15 cellular contexts compared by ENCODE assay signal in the genomic region with DNA sequence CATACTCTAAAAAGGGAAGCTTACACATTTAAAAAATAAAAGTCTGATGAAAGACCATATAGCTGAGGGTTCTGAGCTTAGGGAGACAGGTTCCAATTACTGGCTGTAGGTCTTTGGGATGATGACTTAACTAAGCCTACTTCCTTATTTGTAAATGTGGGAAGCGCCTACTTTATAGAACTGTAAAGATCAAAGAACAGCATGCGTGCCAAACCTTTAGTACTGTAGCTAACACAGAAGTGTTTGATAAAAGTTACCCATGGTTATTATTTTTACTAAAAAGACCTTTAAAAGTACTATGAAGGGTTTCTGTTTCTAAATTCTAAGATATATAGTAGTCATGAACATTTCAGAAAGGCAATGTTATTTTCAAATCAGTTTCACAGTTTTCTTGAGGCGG. TPM values are rescaled to one million over a fixed set of nuclear protein-coding genes. Genes with fewer than 3 reads are reported as not detected.
A peak's percentile ranks its signal among the peaks of the same experiment; 100 is the strongest.
DNase-seq lines count a peak whose midpoint lies in the region; ATAC-seq lines count a peak whose summit lies in the region.
"Had no signal": no experiment of that assay in that cellular context is flagged by ENCODE, and none has a peak within 500 bp of the region (broad histone marks: within the 10 kb centered on the region; RNA-seq: fewer than 3 reads in every experiment).

No MANE protein-coding gene starts in this region.

- H3K27ac ChIP-seq in mucosa of rectum (ENCODE audit: low read depth in 2 of 2, low read length in 2 of 2) (peak overlapping the region; percentile 34 to 65), SJCRH30 (no peak overlapping the region)

- H3K9me3 ChIP-seq in mucosa of rectum (ENCODE audit: control insufficient read depth in 2 of 2, low read length in 2 of 2) (no peaks in the 10 kb centered on the region), SJCRH30 (replicated peaks) (no peaks in the 10 kb centered on the region)
- H3K9me3 ChIP-seq: SK-N-SH had no signal

- H3K36me3 ChIP-seq in mucosa of rectum (ENCODE audit: control insufficient read depth in 2 of 2, insufficient read depth in 2 of 2, low read length in 2 of 2) (no peaks in the 10 kb centered on the region), SJCRH30 (no peaks in the 10 kb centered on the region)

- ATAC-seq in GM18867 (IDR thresholded peaks at IDR 0.05; ENCODE audit: unreplicated experiment) (no peak), GM19463 (IDR thresholded peaks at IDR 0.05; ENCODE audit: unreplicated experiment) (no peak), GM21367 (IDR thresholded peaks at IDR 0.05; ENCODE audit: unreplicated experiment) (no peak)

- H3K4me3 ChIP-seq in mucosa of rectum (ENCODE audit: low read length in 2 of 2) (peak overlapping the region in 1 of 2 donors; percentile 28), SJCRH30 (no peak overlapping the region)

- no peaks in the 10 kb centered on the region for H3K27me3 ChIP-seq in mucosa of rectum (ENCODE audit: control insufficient read depth in 2 of 2, insufficient read depth in 2 of 2, low read length in 2 of 2)
- H3K27me3 ChIP-seq in SJCRH30 = no peaks in the 10 kb centered on the region

- H3K9ac ChIP-seq in mucosa of rectum (ENCODE audit: low read depth in 1 of 2, low read length in 2 of 2) = no peak overlapping the region
- H3K9ac ChIP-seq: SK-N-SH had no signal

- peaks cover 19 to 39% of the 10 kb centered on the region in 2 donors for H3K4me1 ChIP-seq in mucosa of rectum (ENCODE audit: control insufficient read depth in 2 of 2, insufficient read depth in 2 of 2, low read length in 2 of 2)
- peaks cover 3% of the 10 kb centered on the region; the same call in 1 of the 2 replicates for H3K4me1 ChIP-seq in SJCRH30

- DNase-seq in AML-193 (lab: John Stamatoyannopoulos, UW) (peak; percentile 27 to 68), GF-D8 (lab: John Stamatoyannopoulos, UW) (peak; percentile 38), SKM-1 (lab: John Stamatoyannopoulos, UW; ENCODE audit: unreplicated experiment) (peak; percentile 5), SJCRH30 (no peak)
- DNase-seq: activated CD4-positive, CD25-positive, alpha-beta regulatory T cell; activated naive CD8-positive, alpha-beta T cell treated with anti-CD3 and anti-CD28 coated beads, Interleukin-2, amount 10 ng/mL, durations not matched to agents 7 days and 5 days; caudate nucleus; EL; MM.1S; SK-N-SH; stimulated activated CD4-positive, alpha-beta T cell treated with anti-CD3 and anti-CD28 coated beads, Interleukin-12 subunit alpha, Interleukin-12 subunit beta, amount 100 ng/mL, for 4 hours had no signal

RNA-seq across cellular contexts. Expression of gene STK38L, which starts 35.8 kb away (rescaled TPM):
- total RNA-seq in SJCRH30 (2014; rRNA removed; shearing (Covaris generic)) = 33.5 and 39.6 TPM in 2 replicates

RNA-seq across cellular contexts. Expression of gene BMAL2, which starts 52.8 kb away (rescaled TPM):
- 10.4 and 10.6 TPM in 2 replicates for total RNA-seq in SJCRH30 (2014; rRNA removed; shearing (Covaris generic))

Comparison
In these comparisons a context has a peak if more than half of its experiments do, and no peak if none do; other contexts are left out.
1. DNase-seq: peak in AML-193 (2 of 2), GF-D8 (single experiment) and SKM-1 (single experiment); none in SJCRH30 (0 of 2).